8 cellular contexts compared by ENCODE assay signal in the genomic region with DNA sequence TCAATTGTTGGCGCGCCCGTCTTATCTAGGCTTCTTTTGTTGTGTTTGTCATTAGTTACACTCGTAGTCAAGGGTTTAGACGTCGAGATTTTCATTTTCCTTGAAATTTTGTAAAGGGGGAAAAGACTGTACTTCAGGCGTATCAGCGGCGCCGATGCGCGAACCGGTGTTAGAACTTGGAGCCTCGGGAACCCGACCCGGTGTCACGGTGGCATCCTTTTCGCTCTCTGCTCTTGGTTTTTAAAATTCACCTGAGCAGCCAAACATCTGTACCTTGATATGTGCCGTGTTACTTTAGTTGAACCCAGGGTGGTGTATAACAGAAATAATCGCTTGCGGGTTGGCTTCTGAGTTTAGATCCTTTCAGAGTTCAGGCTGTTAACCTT. TPM values are rescaled to one million over a fixed set of nuclear protein-coding genes. Genes with fewer than 3 reads are reported as not detected.
DNase-seq lines count a peak whose midpoint lies in the region; ATAC-seq and TF ChIP-seq lines count a peak whose summit lies in the region.

No MANE protein-coding gene starts in this region.

- peak overlapping the region; percentile 80 for H3K27ac Mint-ChIP-seq in activated naive CD8-positive, alpha-beta T cell treated with anti-CD3 and anti-CD28 coated beads for 36 hours

- intact Hi-C loops in thyroid gland (cut with DNase I): loop anchor here (5.0 to 10.0 kb wide), 2 partner anchors 49 to 83 kb away; a partner anchor contains a TSS

- peaks cover 18 to 23% of the 10 kb centered on the region in 2 donors for H3K4me1 ChIP-seq in thyroid gland

- peak; percentile 21 for DNase-seq in activated naive CD4-positive, alpha-beta T cell treated with Interleukin-2 at 50 U/mL for 16 hours
- no peak for DNase-seq in activated naive CD4-positive, alpha-beta T cell treated with anti-CD3 and anti-CD28 coated beads, Interleukin-2, amount 50 U/mL, for 16 hours
- no peak for DNase-seq in activated naive CD8-positive, alpha-beta T cell treated with anti-CD3 and anti-CD28 coated beads for 36 hours
- DNase-seq in thyroid gland (no peak), H4 (ENCODE audit: low spot score) (no peak), C1 segment of cervical spinal cord (lab: John Stamatoyannopoulos, UW) (no peak)

- no peak for TF ChIP-seq POLR2A in thyroid gland (IDR thresholded peaks at IDR 0.05)

- 3 to 4% methylated on average over 18 to 21 of the region's 21 CpGs for WGBS in thyroid gland, 2 donors

- peak overlapping the region; percentile 94 for H3K4me3 Mint-ChIP-seq in activated naive CD8-positive, alpha-beta T cell treated with anti-CD3 and anti-CD28 coated beads for 36 hours

- H3K9me3 ChIP-seq in thyroid gland: no peaks in the 10 kb centered on the region

- H3K4me1 Mint-ChIP-seq in activated naive CD8-positive, alpha-beta T cell treated with anti-CD3 and anti-CD28 coated beads for 36 hours: peaks cover 42% of the 10 kb centered on the region

- H3K27ac ChIP-seq in layer of hippocampus (ENCODE audit: low read depth, low read length) (peak overlapping the region; percentile 74), thyroid gland (peak overlapping the region in 2 of 3 donors; percentile 45 to 89)

- H3K36me3 Mint-ChIP-seq in activated naive CD8-positive, alpha-beta T cell treated with anti-CD3 and anti-CD28 coated beads for 36 hours: peaks cover 19% of the 10 kb centered on the region

- H3K27me3 ChIP-seq in layer of hippocampus (ENCODE audit: control insufficient read depth, insufficient read depth, low read length): no peaks in the 10 kb centered on the region
- H3K27me3 ChIP-seq in thyroid gland: no peaks in the 10 kb centered on the region

- no peak for ATAC-seq in HG02970 (IDR thresholded peaks at IDR 0.05; ENCODE audit: low FRiP score, unreplicated experiment)

- peaks cover 5 to 8% of the 10 kb centered on the region in 2 donors for H3K36me3 ChIP-seq in thyroid gland

- no peaks in the 10 kb centered on the region for H3K27me3 Mint-ChIP-seq in activated naive CD8-positive, alpha-beta T cell treated with anti-CD3 and anti-CD28 coated beads for 36 hours

- peak overlapping the region; percentile 38 to 96 (median 92) for H3K4me3 ChIP-seq in thyroid gland (replicated peaks in 1 of 3)

- H3K9me3 Mint-ChIP-seq in activated naive CD8-positive, alpha-beta T cell treated with anti-CD3 and anti-CD28 coated beads for 36 hours: no peaks in the 10 kb centered on the region

- no peak for TF ChIP-seq CTCF in thyroid gland (IDR thresholded peaks at IDR 0.05)

RNA-seq across cellular contexts. Expression of a gene that starts 0.6 kb away (rescaled TPM):
- 10 to 100 TPM; 29.7 to 30.8 TPM for total RNA-seq in activated naive CD8-positive, alpha-beta T cell treated with anti-CD3 and anti-CD28 coated beads for 36 hours
- total RNA-seq in thyroid gland: 10 to 100 TPM; 18.1 to 25.1 (median 21.7) TPM
- total RNA-seq in H4 (2014; rRNA removed; shearing (Covaris generic)): 32.1 and 32.6 TPM in 2 replicates

RNA-seq across cellular contexts. Expression of a gene that starts 50.9 kb away (rescaled TPM):
- total RNA-seq in activated naive CD8-positive, alpha-beta T cell treated with anti-CD3 and anti-CD28 coated beads for 36 hours: 10 to 100 TPM; 52.4 to 61.0 TPM
- total RNA-seq in thyroid gland: 10 to 100 TPM; 51.2 to 85.7 (median 63.6) TPM
- total RNA-seq in H4 (2014; rRNA removed; shearing (Covaris generic)): 25.6 and 34.9 TPM in 2 replicates
